21 cellular contexts compared by ENCODE assay signal in genomic region chr12:54228471-54228870, GRCh38. TPM values are rescaled to one million over a fixed set of nuclear protein-coding genes. Genes with fewer than 3 reads are reported as not detected.
DNase-seq lines count a peak whose midpoint lies in the region; ATAC-seq and TF ChIP-seq lines count a peak whose summit lies in the region.
"Had no signal": no experiment of that assay in that cellular context is flagged by ENCODE, and none has a peak within 500 bp of the region (broad histone marks: within the 10 kb centered on the region; RNA-seq: fewer than 3 reads in every experiment).

No MANE protein-coding gene starts in this region.

- no peak overlapping the region for H4K8ac ChIP-seq in H9 (replicated peaks; ENCODE audit: insufficient read length, low read depth, low read length)

- H3K9ac ChIP-seq in BLaER1 (no peak overlapping the region; the same call in 1 of the 2 replicates), H9 (ENCODE audit: extremely low read depth, insufficient read length, low read length) (no peak overlapping the region)

- no peak overlapping the region for H3K4ac ChIP-seq in H9 (ENCODE audit: low read depth, low read length)

- no peak overlapping the region for H3K4me3 ChIP-seq in BLaER1
- H3K4me3 ChIP-seq: ascending aorta, MG63, stomach had no signal

- H3K27ac Mint-ChIP-seq in H9 (peak overlapping the region in 2 of 3 experiments; percentile 33; a peak in 4 of 7 replicates), brain (peak overlapping the region; percentile 15 to 80 (median 36)), neural crest cell (ENCODE audit: unreplicated experiment) (peak overlapping the region; percentile 9)
- H3K27ac Mint-ChIP-seq: type B pancreatic cell had no signal

- H3K27ac ChIP-seq in BLaER1, result no peak overlapping the region
- H3K27ac ChIP-seq in H9 (ENCODE audit: insufficient read length, low read depth, low read length), result no peak overlapping the region

- H3K4me1 Mint-ChIP-seq in H9 (peaks cover 34 to 42% of the 10 kb centered on the region in 2 experiments), brain (peaks cover 44% of the 10 kb centered on the region), neural crest cell (peaks cover 16% of the 10 kb centered on the region)

- no peaks in the 10 kb centered on the region for H3K9me3 ChIP-seq in BLaER1
- H3K9me3 ChIP-seq in H9 (ENCODE audit: control insufficient read depth, low read depth, low read length), result no peaks in the 10 kb centered on the region
- H3K9me3 ChIP-seq: ascending aorta, MG63, stomach had no signal

- H3K79me2 ChIP-seq in H9 (ENCODE audit: insufficient read depth, low read length), result no peaks in the 10 kb centered on the region

- H4K91ac ChIP-seq in H9 (ENCODE audit: insufficient read length, low read depth, low read length), result no peak overlapping the region

- H3K36me3 ChIP-seq in BLaER1, result peaks cover 10% of the 10 kb centered on the region
- H3K36me3 ChIP-seq: ascending aorta, stomach had no signal

- no peaks in the 10 kb centered on the region for H3K79me1 ChIP-seq in H9 (ENCODE audit: insufficient read depth, low read depth, low read length, poor library complexity, severe bottlenecking)

- H4K20me1 ChIP-seq in BLaER1 (no peaks in the 10 kb centered on the region), H9 (ENCODE audit: control insufficient read depth, insufficient read depth, insufficient read length) (no peaks in the 10 kb centered on the region)

- H3K36me3 Mint-ChIP-seq in H9 (ENCODE audit: insufficient read depth in 1 of 3, low read depth in 3 of 3) (peaks cover 0 to 2% (median 0%) of the 10 kb centered on the region in 3 experiments; a peak in 4 of 7 replicates), brain (peaks cover 6% of the 10 kb centered on the region), neural crest cell (ENCODE audit: low read depth) (no peaks in the 10 kb centered on the region)

- no peak overlapping the region for H2BK15ac ChIP-seq in H9 (ENCODE audit: low read depth, low read length)

- H3K18ac ChIP-seq in H9 (ENCODE audit: insufficient read length, low read depth, low read length), result no peak overlapping the region

- DNase-seq in H9 (no peak), neural crest cell (ENCODE audit: low read depth, low spot score) (no peak), NCI-H748 treated with DMSO at 0.1 percent for 48 hours (lab: John Stamatoyannopoulos, UW) (no peak), NCI-H510A treated with DMSO at 0.1 percent for 48 hours (lab: John Stamatoyannopoulos, UW) (no peak)
- DNase-seq: activated naive CD4-positive, alpha-beta T cell treated with anti-CD3 and anti-CD28 coated beads, Interleukin-2, amount 50 U/mL, for 16 hours; DND-41; head of caudate nucleus; left colon; MG63; NCI-H2029; NCI-H446 treated with DMSO at 0.1 percent for 48 hours; RPMI8226; stimulated activated CD4-positive, alpha-beta T cell treated with anti-CD3 and anti-CD28 coated beads, Interleukin-4, amount 100 ng/mL, for 1 hour; stomach; SW 1271 had no signal

- H2AFZ ChIP-seq in H9 (ENCODE audit: low read length), result no peak overlapping the region

- no peak overlapping the region for H2AK5ac ChIP-seq in H9 (ENCODE audit: insufficient read length, low read length)

- H2BK120ac ChIP-seq in H9 (ENCODE audit: low read depth, low read length, poor library complexity, severe bottlenecking), result no peak overlapping the region

- H3K14ac ChIP-seq in H9 (ENCODE audit: insufficient read depth, low read length), result no peak overlapping the region

- peaks cover 37% of the 10 kb centered on the region for H3K4me1 ChIP-seq in BLaER1
- no peaks in the 10 kb centered on the region; the same call in 1 of the 2 replicates for H3K4me1 ChIP-seq in H9 (ENCODE audit: insufficient read depth, low read length)

- peak overlapping the region; percentile 74 for H3K4me2 ChIP-seq in BLaER1
- no peak overlapping the region for H3K4me2 ChIP-seq in H9 (ENCODE audit: insufficient read depth, insufficient read length, low read length)

- no peak overlapping the region for H3T11ph ChIP-seq in H9 (ENCODE audit: low read length)

- no peak overlapping the region for H3K56ac ChIP-seq in H9 (ENCODE audit: insufficient read length, low read depth, low read length)

- no CpG with 5 or more reads among the region's 1 CpG for WGBS in H9 (ENCODE audit: extremely low coverage, insufficient read length, low lambda C conversion rate)

- H3K27me3 ChIP-seq in BLaER1 (no peaks in the 10 kb centered on the region), H9 (ENCODE audit: insufficient read depth, low read length) (no peaks in the 10 kb centered on the region)
- H3K27me3 ChIP-seq: ascending aorta, MG63, stomach had no signal

- no peaks in the 10 kb centered on the region for H3K23me2 ChIP-seq in H9 (ENCODE audit: insufficient read length, low read depth, low read length, poor library complexity, severe bottlenecking)

- H2BK5ac ChIP-seq in H9 (ENCODE audit: insufficient read length, low read length), result no peak overlapping the region

- ATAC-seq in GM19455 (IDR thresholded peaks at IDR 0.05; ENCODE audit: unreplicated experiment), result no peak
- ATAC-seq: HCT116, left colon had no signal

- H3K9me3 Mint-ChIP-seq in H9 (no peaks in the 10 kb centered on the region), brain (no peaks in the 10 kb centered on the region), neural crest cell (no peaks in the 10 kb centered on the region)
- H3K9me3 Mint-ChIP-seq: type B pancreatic cell had no signal

- no peak overlapping the region for H4K5ac ChIP-seq in H9 (ENCODE audit: insufficient read length, low read depth, low read length)

- H3K23ac ChIP-seq in H9 (ENCODE audit: insufficient read length, low read depth, low read length), result no peak overlapping the region

- TF ChIP-seq CTCF in H9 (conservative IDR thresholded peaks at IDR 0.05) (no peak), brain (conservative IDR thresholded peaks at IDR 0.05) (no peak), neural crest cell (conservative IDR thresholded peaks at IDR 0.05) (no peak)

- H2BK12ac ChIP-seq in H9 (ENCODE audit: insufficient read length, low read depth, low read length), result no peak overlapping the region

- H3K27me3 Mint-ChIP-seq in H9 (ENCODE audit: low read depth) (no peaks in the 10 kb centered on the region), brain (no peaks in the 10 kb centered on the region), neural crest cell (ENCODE audit: low read depth) (no peaks in the 10 kb centered on the region)
- H3K27me3 Mint-ChIP-seq: type B pancreatic cell had no signal

- H2BK20ac ChIP-seq in H9 (ENCODE audit: low read depth, low read length, poor library complexity, severe bottlenecking), result no peak overlapping the region

- H3K4me3 Mint-ChIP-seq in H9 (no peak overlapping the region; a peak in 1 of 5 replicates), brain (no peak overlapping the region), neural crest cell (no peak overlapping the region)
- H3K4me3 Mint-ChIP-seq: type B pancreatic cell had no signal

RNA-seq across cellular contexts. Expression of gene SMUG1, which starts 39.7 kb away (rescaled TPM):
- total RNA-seq in H9 (2021) (21.7 and 23.0 TPM in 2 replicates), neural crest cell (36.9 and 38.6 TPM in 2 replicates)
- 28.9 TPM for polyA plus RNA-seq in brain (ENCODE audit: insufficient read depth, low read depth, low replicate concordance)

RNA-seq across cellular contexts. Expression of gene CBX5, which starts 51.5 kb away (rescaled TPM):
- 204 and 206 TPM in 2 replicates for total RNA-seq in H9 (2021)
- 44.7 TPM for polyA plus RNA-seq in brain (ENCODE audit: insufficient read depth, low read depth, low replicate concordance)
- total RNA-seq in neural crest cell, result 369 and 401 TPM in 2 replicates

RNA-seq across cellular contexts. Expression of gene HNRNPA1, which starts 52.1 kb away (rescaled TPM):
- total RNA-seq in H9 (2021) (3,193 and 3,242 TPM in 2 replicates), neural crest cell (3,205 and 3,261 TPM in 2 replicates)
- polyA plus RNA-seq in brain (ENCODE audit: insufficient read depth, low read depth, low replicate concordance), result 1,157 TPM
